10 cellular contexts compared by ENCODE assay signal in genomic region chr14:74083161-74083560, GRCh38. TPM values are rescaled to one million over a fixed set of nuclear protein-coding genes. Genes with fewer than 3 reads are reported as not detected.
A peak's percentile ranks its signal among the peaks of the same experiment; 100 is the strongest.
DNase-seq lines count a peak whose midpoint lies in the region; ATAC-seq and TF ChIP-seq lines count a peak whose summit lies in the region.
"Had no signal": no experiment of that assay in that cellular context is flagged by ENCODE, and none has a peak within 500 bp of the region (broad histone marks: within the 10 kb centered on the region; RNA-seq: fewer than 3 reads in every experiment).

No MANE protein-coding gene starts in this region.

- 83 to 84% methylated on average over 3 of the region's 3 CpGs for whole genome bisulfite sequencing in aorta, 2 donors

- H3K36me3 Mint-ChIP-seq in brain = no peaks in the 10 kb centered on the region
- H3K36me3 Mint-ChIP-seq in mesothelial cell of epicardium = no peaks in the 10 kb centered on the region

- H3K36me3 ChIP-seq in left ventricle myocardium inferior (no peaks in the 10 kb centered on the region), aorta (ENCODE audit: control insufficient read depth in 1 of 2, insufficient read depth in 2 of 2, low read length in 1 of 2) (no peaks in the 10 kb centered on the region)

- DNase-seq in left ventricle myocardium inferior (no peak), left ventricle myocardium superior (no peak), mesothelial cell of epicardium (ENCODE audit: low spot score in 2 of 2, unreplicated experiment in 2 of 2) (no peak), aorta (no peak), left colon (no peak), HuH-7 (ENCODE audit: low spot score) (no peak)
- DNase-seq: DMS153, NCI-H2107 had no signal

- H3K4me3 ChIP-seq in left ventricle myocardium inferior (peak overlapping the region; percentile 87), aorta (ENCODE audit: low read length in 2 of 2) (peak overlapping the region; percentile 15 to 60)

- H3K4me3 Mint-ChIP-seq in brain (peak overlapping the region; percentile 96 to 98 (median 98)), mesothelial cell of epicardium (peak overlapping the region; percentile 95)

- H3K27ac ChIP-seq in left ventricle myocardium inferior (replicated peaks) (no peak overlapping the region), aorta (ENCODE audit: low read depth in 1 of 2, low read length in 2 of 2) (peak overlapping the region in 1 of 2 donors; percentile 39)

- H3K27me3 Mint-ChIP-seq in brain (peaks cover 13% of the 10 kb centered on the region), mesothelial cell of epicardium (ENCODE audit: low read depth) (no peaks in the 10 kb centered on the region)

- intact Hi-C loops in left ventricle myocardium inferior (cut with micrococcal nuclease) (no loop called here), left ventricle myocardium superior (cut with micrococcal nuclease) (no loop called here), aorta (cut with DNase I) (no loop called here), left colon (cut with DNase I, micrococcal nuclease) (no loop called here)

- ATAC-seq in left ventricle myocardium superior = no peak
- ATAC-seq in aorta (ENCODE audit: low FRiP score) = no peak
- ATAC-seq in left colon = no peak
- no peak for ATAC-seq in GM21723 (IDR thresholded peaks at IDR 0.05; ENCODE audit: unreplicated experiment)

- no peaks in the 10 kb centered on the region for H3K9me3 ChIP-seq in left ventricle myocardium inferior (replicated peaks)
- H3K9me3 ChIP-seq in aorta (ENCODE audit: control insufficient read depth, low read length) = no peaks in the 10 kb centered on the region

- H3K4me1 ChIP-seq in left ventricle myocardium inferior = peaks cover 46% of the 10 kb centered on the region
- no peaks in the 10 kb centered on the region for H3K4me1 ChIP-seq in aorta (ENCODE audit: control insufficient read depth in 1 of 2, insufficient read depth in 2 of 2, low read length in 2 of 2)

- H3K27me3 ChIP-seq in left ventricle myocardium inferior (ENCODE audit: low read depth) (no peaks in the 10 kb centered on the region), aorta (ENCODE audit: control insufficient read depth in 1 of 2, insufficient read depth in 2 of 2, low read length in 1 of 2) (no peaks in the 10 kb centered on the region)

- TF ChIP-seq CTCF in left ventricle myocardium inferior (IDR thresholded peaks at IDR 0.05; ENCODE audit: borderline replicate concordance) = no peak
- no peak for TF ChIP-seq CTCF in brain (conservative IDR thresholded peaks at IDR 0.05)
- no peak for TF ChIP-seq CTCF in mesothelial cell of epicardium (IDR thresholded peaks at IDR 0.05; ENCODE audit: unreplicated experiment)

- H3K4me1 Mint-ChIP-seq in brain = peaks cover 40% of the 10 kb centered on the region
- peaks cover 18% of the 10 kb centered on the region for H3K4me1 Mint-ChIP-seq in mesothelial cell of epicardium

- H3K9me3 Mint-ChIP-seq in brain (no peaks in the 10 kb centered on the region), mesothelial cell of epicardium (no peaks in the 10 kb centered on the region)

- H3K27ac Mint-ChIP-seq in brain (peak overlapping the region in 2 of 5 experiments; percentile 31 to 95), mesothelial cell of epicardium (peak overlapping the region; percentile 32)

RNA-seq across cellular contexts. Expression of gene ALDH6A1, which starts 1.1 kb away (rescaled TPM):
- total RNA-seq in left ventricle myocardium inferior (69.6 TPM), left ventricle myocardium superior (59.8 TPM), mesothelial cell of epicardium (16.8 to 17.2 TPM (median 17.2 TPM) in 3 replicates), aorta (10 to 100 TPM; 28.4 to 33.6 TPM), left colon (10 to 100 TPM; 29.4 to 47.1 TPM)
- polyA plus RNA-seq in brain (ENCODE audit: insufficient read depth, low read depth, low replicate concordance) (54.6 TPM), aorta (10 to 100 TPM; 10.7 to 13.8 TPM)

RNA-seq across cellular contexts. Expression of gene LIN52, which starts 1.6 kb away (rescaled TPM):
- total RNA-seq in left ventricle myocardium inferior = 8.0 TPM
- total RNA-seq in left ventricle myocardium superior = 6.9 TPM
- polyA plus RNA-seq in brain (ENCODE audit: insufficient read depth, low read depth, low replicate concordance) = 9.0 TPM
- total RNA-seq in mesothelial cell of epicardium = 11.4 to 12.4 TPM (median 12.1 TPM) in 3 replicates
- total RNA-seq in aorta = 10 to 100 TPM in 1 of 2 donors, 1 to 10 TPM in 1; 9.2 to 10.6 TPM
- 10 to 100 TPM in 1 of 2 donors, 1 to 10 TPM in 1; 9.0 to 13.9 TPM for polyA plus RNA-seq in aorta
- 1 to 10 TPM; 5.0 to 6.3 TPM for total RNA-seq in left colon
